Comparison of ENCODE assay signal across 1 cellular context in the genomic region with DNA sequence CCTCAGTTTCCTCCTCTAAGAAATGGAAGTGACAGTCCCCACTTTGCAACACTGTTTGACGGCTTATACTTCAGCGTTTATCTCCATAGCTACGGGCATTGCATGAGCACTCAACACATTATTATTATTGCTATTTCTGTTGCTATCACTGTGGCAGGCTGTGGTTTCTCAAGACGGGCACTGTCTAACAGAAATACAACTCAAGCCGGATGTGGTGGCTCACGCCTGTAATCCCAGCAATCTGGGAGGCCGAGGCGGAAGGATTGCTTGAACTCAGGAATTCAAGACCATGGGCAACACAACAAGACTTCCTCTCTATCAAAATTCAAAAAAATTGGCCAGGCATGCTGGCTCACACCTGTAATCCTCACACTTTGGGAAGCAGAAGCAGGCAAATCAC.
TF ChIP-seq lines count a peak whose summit lies in the region.

No MANE protein-coding gene starts in this region.

TF ChIP-seq in GM12878, 131 proteins besides CTCF, POLR2A, EP300 and RAD21:
- TF ChIP-seq ZNF274 (IDR thresholded peaks at IDR 0.05; ENCODE audit: insufficient read depth, insufficient read length): no peak
- TF ChIP-seq IKZF1 (conservative IDR thresholded peaks at IDR 0.05): peak; percentile 42; the same call in 1 of the 2 replicates
